25 cellular contexts compared by ENCODE assay signal in the genomic region with DNA sequence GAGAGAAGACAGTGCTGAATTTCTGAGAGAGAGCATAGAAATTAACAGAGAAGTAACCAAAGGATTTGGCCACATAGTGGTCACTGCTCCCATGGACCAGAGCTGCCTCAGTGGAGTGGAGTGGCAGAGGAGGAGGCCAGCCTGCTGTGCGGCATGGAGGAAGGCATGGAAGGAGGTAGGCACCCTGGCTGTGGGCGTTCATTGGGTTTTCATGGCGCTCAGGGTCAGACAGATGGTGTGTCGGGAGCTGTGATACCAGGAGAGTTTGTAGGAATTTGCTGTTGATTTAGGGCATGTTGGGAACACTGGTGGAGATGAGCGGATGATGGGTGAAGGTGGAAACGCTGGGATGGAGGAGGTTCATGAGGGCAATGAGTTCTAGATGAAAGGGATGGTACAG.
"Had no signal": no experiment of that assay in that cellular context is flagged by ENCODE, and none has a peak within 500 bp of the region (broad histone marks: within the 10 kb centered on the region; RNA-seq: fewer than 3 reads in every experiment).

No MANE protein-coding gene starts in this region.

- H3K4me3 ChIP-seq: MG63, PC-9, SJCRH30, SK-N-MC had no signal

- H3K4me2 ChIP-seq: KMS-11, PC-9 had no signal

- H3K9me3 ChIP-seq: MG63, SJCRH30 had no signal

- H2AFZ ChIP-seq: PC-9 had no signal

- H3K4me1 ChIP-seq: SJCRH30 had no signal

- ATAC-seq: Panc1, Right ventricle myocardium inferior, SK-N-SH treated with all-trans-retinoic acid at 6 μM for 48 hours had no signal

- FAIRE-seq: RCC 7860 had no signal

- H3K27me3 ChIP-seq: MG63, SJCRH30 had no signal

- H3K27ac ChIP-seq: KMS-11, PC-9, RWPE1, SJCRH30, SK-N-MC had no signal

- DNase-seq: Karpas-422, MG63, NCI-H1048, NCI-H1105, NCI-H1417 treated with DMSO at 0.1 percent for 48 hours, NCI-H1436 treated with DMSO at 0.1 percent for 48 hours, NCI-H1694 treated with DMSO at 0.1 percent for 48 hours, NCI-H187 treated with DMSO at 0.1 percent for 48 hours, NCI-H2081, NCI-H2227 treated with DMSO at 0.1 percent for 48 hours, NCI-H446, NCI-H524 treated with DMSO at 0.1 percent for 48 hours, NCI-H526 treated with DMSO at 0.1 percent for 48 hours, NCI-H774, PC-9, SHP77, SIG-M5, SJCRH30 had no signal

- H3K9ac ChIP-seq: KMS-11 had no signal

- H3K36me3 ChIP-seq: MG63, SJCRH30 had no signal
